Comparison of ENCODE assay signal across 9 cellular contexts in the genomic region with DNA sequence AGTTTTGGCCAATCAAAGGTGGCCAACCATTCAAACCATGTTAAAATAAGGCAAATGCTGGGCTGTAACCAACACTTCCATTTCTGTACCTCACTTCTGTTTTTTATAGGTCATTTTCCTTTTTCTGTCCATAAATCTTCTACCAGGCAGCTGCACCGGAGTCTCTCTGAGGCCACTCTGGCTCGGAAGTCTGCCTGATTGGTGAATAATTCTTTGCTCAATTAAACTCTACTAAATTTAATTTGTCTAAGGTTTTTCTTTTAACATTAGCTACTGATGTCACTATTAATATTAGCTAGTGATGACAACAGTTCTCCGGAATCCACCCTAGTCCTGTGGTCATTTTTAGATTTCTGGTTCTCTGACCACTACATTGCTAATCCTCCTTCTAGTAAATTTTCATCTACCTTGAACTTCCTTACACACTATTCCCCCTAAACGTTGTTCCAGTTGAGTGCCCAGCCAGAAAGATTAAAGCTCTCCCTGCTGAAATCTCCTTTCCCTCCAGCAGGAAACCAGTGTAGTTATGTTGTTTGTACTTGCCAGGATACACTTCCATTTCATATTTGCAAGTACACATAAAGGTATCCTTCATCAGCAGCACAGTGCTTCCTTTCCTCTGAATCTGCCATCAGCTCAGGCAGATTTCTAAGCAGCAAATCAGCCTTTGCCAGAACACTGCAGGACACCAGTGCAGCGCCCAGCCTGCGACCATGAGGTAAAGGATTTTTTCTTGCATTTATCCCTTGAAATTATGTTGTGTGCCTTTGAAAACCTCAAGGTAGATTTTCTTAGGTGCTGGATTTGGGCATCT. TPM values are rescaled to one million over a fixed set of nuclear protein-coding genes. Genes with fewer than 3 reads are reported as not detected.
DNase-seq lines count a peak whose midpoint lies in the region; ATAC-seq and TF ChIP-seq lines count a peak whose summit lies in the region.
"Had no signal": no experiment of that assay in that cellular context is flagged by ENCODE, and none has a peak within 500 bp of the region (broad histone marks: within the 10 kb centered on the region; RNA-seq: fewer than 3 reads in every experiment).

No MANE protein-coding gene starts in this region.

- H3K36me3 ChIP-seq in heart left ventricle = no peaks in the 10 kb centered on the region

- peaks cover 2 to 48% (median 34%) of the 10 kb centered on the region in 12 donors for H3K4me1 ChIP-seq in heart left ventricle

- peak; percentile 55 to 77 (median 70) for ATAC-seq in heart left ventricle
- no peak for ATAC-seq in GM21360 (IDR thresholded peaks at IDR 0.05; ENCODE audit: unreplicated experiment)

- 23 to 33% (median 24%) methylated on average over 6 of the region's 6 CpGs for WGBS in heart left ventricle, 4 donors

- no peaks in the 10 kb centered on the region for H3K9me3 ChIP-seq in heart left ventricle

- H3K4me3 ChIP-seq in heart left ventricle = peak overlapping the region in 9 of 12 donors; percentile 23 to 52 (median 36)

- DNase-seq in G401 (ENCODE audit: low spot score) = peak; percentile 90
- DNase-seq in SK-N-DZ (ENCODE audit: low spot score) = peak; percentile 70
- no peak for DNase-seq in heart left ventricle
- DNase-seq in renal cortical epithelial cell (ENCODE audit: low read depth) = peak; percentile 93
- DNase-seq in NCI-H345 treated with DMSO at 0.1 percent for 48 hours (lab: John Stamatoyannopoulos, UW; ENCODE audit: unreplicated experiment) = no peak
- no peak for DNase-seq in activated CD4-positive, alpha-beta T cell treated with anti-CD3 and anti-CD28 coated beads, Interleukin-2, amount 50 U/mL, for 48 hours
- DNase-seq in SIG-M5 (lab: John Stamatoyannopoulos, UW) = no peak
- DNase-seq: activated CD4-positive, alpha-beta T cell treated with anti-CD3 and anti-CD28 coated beads for 4 hours had no signal

- H3K27me3 ChIP-seq in heart left ventricle = no peaks in the 10 kb centered on the region

- H3K27ac ChIP-seq in heart left ventricle = peak overlapping the region; percentile 65 to 90 (median 82)

- no peak for TF ChIP-seq POLR2A in heart left ventricle (IDR thresholded peaks at IDR 0.05)

- TF ChIP-seq CTCF in heart left ventricle (IDR thresholded peaks at IDR 0.05) = peak in 1 of 12 donors; percentile 9

- intact Hi-C loops in heart left ventricle (cut with DNase I) = loop anchor here in 1 of 10 donors (5.0 kb wide), 1 partner anchor 44 kb away; the partner anchor contains the start of gene IFIT3

- in situ Hi-C loops in G401 (cut with HindIII; ENCODE audit: low sequenced_read_pairs) = no loop called here

RNA-seq across cellular contexts. Expression of gene IFIT2, which starts 18.5 kb away (rescaled TPM):
- total RNA-seq in G401 (2014; rRNA removed; shearing (Covaris generic)) = 0.80 and 1.1 TPM in 2 replicates
- polyA plus RNA-seq in SK-N-DZ (2014; cell fraction: cytosol; rRNA removed) = not detected in 2 replicates
- not detected in 2 replicates for polyA plus RNA-seq in SK-N-DZ (2014; cell fraction: nucleus; rRNA removed)
- total RNA-seq in heart left ventricle (10 to 100 TPM in 3 of 9 donors, 1 to 10 TPM in 6; 2.3 to 30.2 (median 5.3) TPM), renal cortical epithelial cell (7.2 and 20.7 TPM in 2 replicates)
- polyA plus RNA-seq in heart left ventricle = 1 to 10 TPM; 2.1 to 2.8 TPM

RNA-seq across cellular contexts. Expression of gene LIPA, which starts 31.8 kb away (rescaled TPM):
- total RNA-seq in G401 (2014; rRNA removed; shearing (Covaris generic)) = 23.0 and 32.1 TPM in 2 replicates
- 31.8 and 42.3 TPM in 2 replicates for polyA plus RNA-seq in SK-N-DZ (2014; cell fraction: cytosol; rRNA removed)
- 18.0 and 21.5 TPM in 2 replicates for polyA plus RNA-seq in SK-N-DZ (2014; cell fraction: nucleus; rRNA removed)
- total RNA-seq in heart left ventricle (100 to 1,000 TPM in 1 of 9 donors, 10 to 100 TPM in 8; 13.6 to 127 (median 18.8) TPM), renal cortical epithelial cell (50.4 and 78.7 TPM in 2 replicates)
- 10 to 100 TPM in 1 of 2 donors, 1 to 10 TPM in 1; 4.8 to 22.1 TPM for polyA plus RNA-seq in heart left ventricle

RNA-seq across cellular contexts. Expression of gene IFIT3, which starts 44.4 kb away (rescaled TPM):
- total RNA-seq in G401 (2014; rRNA removed; shearing (Covaris generic)) = 2.4 and 2.7 TPM in 2 replicates
- polyA plus RNA-seq in SK-N-DZ (2014; cell fraction: cytosol; rRNA removed) = not detected in 2 replicates
- polyA plus RNA-seq in SK-N-DZ (2014; cell fraction: nucleus; rRNA removed) = not detected in 2 replicates
- 100 to 1,000 TPM in 1 of 9 donors, 10 to 100 TPM in 4, 1 to 10 TPM in 4; 4.4 to 107 (median 12.1) TPM for total RNA-seq in heart left ventricle
- polyA plus RNA-seq in heart left ventricle = 1 to 10 TPM; 4.6 to 5.0 TPM
- 12.8 and 61.6 TPM in 2 replicates for total RNA-seq in renal cortical epithelial cell

Comparison
In these comparisons a context has a peak if more than half of its experiments do, and no peak if none do; other contexts are left out.
1. DNase-seq: peak in G401 (single experiment), SK-N-DZ (single experiment) and renal cortical epithelial cell (single experiment); none in heart left ventricle (0 of 5), NCI-H345 treated with DMSO at 0.1 percent for 48 hours (single experiment), activated CD4-positive, alpha-beta T cell treated with anti-CD3 and anti-CD28 coated beads, Interleukin-2, amount 50 U/mL, for 48 hours (0 of 2) and SIG-M5 (single experiment).